32 cellular contexts compared by ENCODE assay signal in genomic region chr3:51279448-51279847, GRCh38.
"Had no signal": no experiment of that assay in that cellular context is flagged by ENCODE, and none has a peak within 500 bp of the region (broad histone marks: within the 10 kb centered on the region; RNA-seq: fewer than 3 reads in every experiment).

No MANE protein-coding gene starts in this region.

- H3K27me3 ChIP-seq: adrenal gland, ascending aorta, body of pancreas, brain microvascular endothelial cell, breast epithelium, cardiac muscle cell had no signal

- H3K4me3 ChIP-seq: adrenal gland, ascending aorta, body of pancreas, breast epithelium, cardiac muscle cell had no signal

- ATAC-seq: activated naive CD4-positive, alpha-beta T cell treated with anti-CD3 and anti-CD28 coated beads, Interleukin-2, amount 50 U/mL, for 72 hours; activated naive CD8-positive, alpha-beta T cell treated with anti-CD3 and anti-CD28 coated beads, Interleukin-2, amount 50 U/mL, for 24 hours; activated T-cell treated with anti-CD3 and anti-CD28 coated beads, Interleukin-2, amount 50 U/mL, for 4 hours; activated T-cell treated with anti-CD3 and anti-CD28 coated beads, Interleukin-2, amount 50 U/mL, for 72 hours; activated T-helper 17 cell treated with anti-CD3 and anti-CD28 coated beads, Interleukin-2, amount 50 U/mL, for 72 hours; body of pancreas had no signal

- H3K36me3 ChIP-seq: adrenal gland, ascending aorta, brain microvascular endothelial cell, breast epithelium, cardiac muscle cell had no signal

- DNase-seq: activated effector memory CD4-positive, alpha-beta T cell treated with anti-CD3 and anti-CD28 coated beads, Interleukin-2, amount 50 U/mL, for 16 hours; activated effector memory CD4-positive, alpha-beta T cell treated with Interleukin-2 at 50 U/mL for 16 hours; activated gamma-delta T cell; activated gamma-delta T cell treated with Interleukin-2 at 50 U/mL for 16 hours; activated naive CD4-positive, alpha-beta T cell; activated naive CD4-positive, alpha-beta T cell treated with anti-CD3 and anti-CD28 coated beads for 36 hours; activated naive CD4-positive, alpha-beta T cell treated with anti-CD3 and anti-CD28 coated beads, Interleukin-2, amount 10 ng/mL, durations not matched to agents 7 days and 5 days; activated naive CD4-positive, alpha-beta T cell treated with anti-CD3 and anti-CD28 coated beads, Interleukin-2, amount 50 U/mL, for 16 hours; activated naive CD4-positive, alpha-beta T cell treated with Interleukin-2 at 50 U/mL for 16 hours; activated naive CD8-positive, alpha-beta T cell treated with anti-CD3 and anti-CD28 coated beads for 36 hours; activated naive CD8-positive, alpha-beta T cell treated with anti-CD3 and anti-CD28 coated beads, Interleukin-2, amount 10 ng/mL, durations not matched to agents 7 days and 5 days; activated naive CD8-positive, alpha-beta T cell treated with anti-CD3 and anti-CD28 coated beads, Interleukin-2, amount 50 U/mL, for 24 hours; activated T-cell treated with anti-CD3 and anti-CD28 coated beads for 4 hours; activated T-cell treated with anti-CD3 and anti-CD28 coated beads, Interleukin-2, amount 50 U/mL, for 1 hour; activated T-cell treated with anti-CD3 and anti-CD28 coated beads, Interleukin-2, amount 50 U/mL, for 24 hours; activated T-cell treated with anti-CD3 and anti-CD28 coated beads, Interleukin-2, amount 50 U/mL, for 4 hours; activated T-cell treated with anti-CD3 and anti-CD28 coated beads, Interleukin-2, amount 50 U/mL, for 48 hours; activated T-cell treated with anti-CD3 and anti-CD28 coated beads, Interleukin-2, amount 50 U/mL, for 72 hours; adrenal gland; amniotic stem cell; aorta; body of pancreas; brain microvascular endothelial cell; central memory CD4-positive, alpha-beta T cell; cerebellar nuclear complex had no signal

- H3K27ac ChIP-seq: adrenal gland, ascending aorta, body of pancreas, brain microvascular endothelial cell, breast epithelium, cardiac muscle cell had no signal

- H3K9me3 ChIP-seq: adrenal gland, ascending aorta, body of pancreas, breast epithelium had no signal

- H3K4me1 ChIP-seq: adrenal gland, ascending aorta, body of pancreas, breast epithelium had no signal

- FAIRE-seq: astrocyte, bronchial epithelial cell had no signal
